13 cellular contexts compared by ENCODE assay signal in the genomic region with DNA sequence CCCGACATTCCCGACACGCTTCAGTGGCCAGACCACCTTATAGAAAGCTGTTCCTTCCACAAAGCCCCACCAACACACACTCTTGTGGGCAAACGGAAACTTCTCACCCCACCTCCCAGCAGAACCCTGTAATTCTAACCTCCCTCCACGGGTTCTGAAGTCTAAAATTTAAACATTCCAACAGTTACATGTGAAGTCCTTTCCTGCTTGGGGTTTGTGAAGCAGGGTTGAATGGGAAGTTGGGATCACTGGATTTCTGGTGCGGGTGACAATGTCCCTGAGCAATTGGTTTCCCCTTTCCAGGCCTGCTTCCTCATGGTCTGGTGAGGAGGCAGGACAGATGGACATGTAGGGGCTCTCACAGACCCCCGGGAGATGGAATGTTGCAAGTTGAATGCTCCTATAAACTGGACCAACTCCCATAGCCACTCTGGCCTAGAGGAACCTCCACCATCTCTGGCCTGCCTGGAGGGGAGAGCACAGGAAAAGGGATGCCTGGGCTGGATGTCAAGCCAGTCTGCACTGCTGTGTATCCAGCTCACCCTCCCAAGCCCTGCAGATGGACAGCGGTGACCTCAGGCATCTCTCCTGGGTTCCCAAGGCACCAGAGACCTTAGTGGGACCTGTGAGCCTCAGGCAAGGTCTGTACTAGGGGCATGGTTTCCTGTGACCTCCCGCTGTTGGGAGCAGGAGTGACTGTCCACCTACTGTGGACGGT. TPM values are rescaled to one million over a fixed set of nuclear protein-coding genes. Genes with fewer than 3 reads are reported as not detected.
A peak's percentile ranks its signal among the peaks of the same experiment; 100 is the strongest.
DNase-seq lines count a peak whose midpoint lies in the region; ATAC-seq and TF ChIP-seq lines count a peak whose summit lies in the region.
"Had no signal": no experiment of that assay in that cellular context is flagged by ENCODE, and none has a peak within 500 bp of the region (broad histone marks: within the 10 kb centered on the region; RNA-seq: fewer than 3 reads in every experiment).

No MANE protein-coding gene starts in this region.

- H3K36me3 Mint-ChIP-seq in T-helper 2 cell treated with Interferon-gamma antibody and Interleukin-4, amounts not matched to agents 5 μg/mL and 100 μg/mL, for 36 hours (ENCODE audit: low read depth) = peaks cover 72% of the 10 kb centered on the region
- peaks cover 14% of the 10 kb centered on the region for H3K36me3 Mint-ChIP-seq in activated naive CD8-positive, alpha-beta T cell treated with anti-CD3 and anti-CD28 coated beads, Interleukin-2, amount 10 ng/mL, durations not matched to agents 7 days and 5 days
- peaks cover 30% of the 10 kb centered on the region for H3K36me3 Mint-ChIP-seq in nephron progenitor cell (ENCODE audit: low read depth)

- H3K27me3 Mint-ChIP-seq in T-helper 2 cell treated with Interferon-gamma antibody and Interleukin-4, amounts not matched to agents 5 μg/mL and 100 μg/mL, for 36 hours (ENCODE audit: low read depth) = no peaks in the 10 kb centered on the region
- no peaks in the 10 kb centered on the region for H3K27me3 Mint-ChIP-seq in activated naive CD8-positive, alpha-beta T cell treated with anti-CD3 and anti-CD28 coated beads, Interleukin-2, amount 10 ng/mL, durations not matched to agents 7 days and 5 days
- no peaks in the 10 kb centered on the region for H3K27me3 Mint-ChIP-seq in nephron progenitor cell (ENCODE audit: low read depth, poor library complexity)

- peaks cover 43% of the 10 kb centered on the region for H3K36me3 ChIP-seq in H7 (replicated peaks; ENCODE audit: control insufficient read depth, insufficient read depth, low read length)

- DNase-seq in T-helper 2 cell treated with Interferon-gamma antibody and Interleukin-4, amounts not matched to agents 5 μg/mL and 100 μg/mL, for 36 hours (ENCODE audit: low spot score) = no peak
- DNase-seq in T-helper 2 cell (no peak), H7 (peak; percentile 39), nephron progenitor cell (no peak), GM19240 (ENCODE audit: insufficient read length, low spot score) (no peak), dorsolateral prefrontal cortex (no peak)
- no peak for DNase-seq in activated naive CD8-positive, alpha-beta T cell treated with anti-CD3 and anti-CD28 coated beads, Interleukin-2, amount 10 ng/mL, durations not matched to agents 7 days and 5 days
- DNase-seq: effector CD8-positive, alpha-beta T cell; Kasumi-1; NCI-H510A; small intestine had no signal

- POLR2A ChIA-PET in activated naive CD8-positive, alpha-beta T cell treated with anti-CD3 and anti-CD28 coated beads, Interleukin-2, amount 10 ng/mL, durations not matched to agents 7 days and 5 days (lab: Charles Lee) = interaction anchor here (1.0 kb wide), 1 partner anchor 9 kb away, joined by 3 read pairs; no protein-coding TSS in a partner anchor

- H3K4me3 Mint-ChIP-seq in T-helper 2 cell treated with Interferon-gamma antibody and Interleukin-4, amounts not matched to agents 5 μg/mL and 100 μg/mL, for 36 hours = no peak overlapping the region
- no peak overlapping the region for H3K4me3 Mint-ChIP-seq in activated naive CD8-positive, alpha-beta T cell treated with anti-CD3 and anti-CD28 coated beads, Interleukin-2, amount 10 ng/mL, durations not matched to agents 7 days and 5 days
- no peak overlapping the region for H3K4me3 Mint-ChIP-seq in nephron progenitor cell

- peaks cover 9% of the 10 kb centered on the region for H3K4me1 Mint-ChIP-seq in T-helper 2 cell treated with Interferon-gamma antibody and Interleukin-4, amounts not matched to agents 5 μg/mL and 100 μg/mL, for 36 hours (ENCODE audit: low read depth)
- peaks cover 8% of the 10 kb centered on the region for H3K4me1 Mint-ChIP-seq in activated naive CD8-positive, alpha-beta T cell treated with anti-CD3 and anti-CD28 coated beads, Interleukin-2, amount 10 ng/mL, durations not matched to agents 7 days and 5 days
- H3K4me1 Mint-ChIP-seq in nephron progenitor cell = peaks cover 43% of the 10 kb centered on the region

- no peak overlapping the region for H3K27ac ChIP-seq in dorsolateral prefrontal cortex

- ATAC-seq in activated naive CD8-positive, alpha-beta T cell treated with anti-CD3 and anti-CD28 coated beads, Interleukin-2, amount 10 ng/mL, durations not matched to agents 7 days and 5 days (ENCODE audit: low read depth) = no peak
- ATAC-seq in GM19324 (IDR thresholded peaks at IDR 0.05; ENCODE audit: low FRiP score, unreplicated experiment) = no peak

- intact Hi-C loops in dorsolateral prefrontal cortex (cut with DNase I) = no loop called here

- TF ChIP-seq CTCF in nephron progenitor cell (IDR thresholded peaks at IDR 0.05) (no peak), dorsolateral prefrontal cortex (IDR thresholded peaks at IDR 0.05 in 54 of 56, conservative IDR thresholded peaks at IDR 0.05 in 2 of 56; ENCODE audit: low read depth in 1 of 56, partially characterized antibody in 56 of 56) (no peak)

- no peaks in the 10 kb centered on the region for H3K27me3 ChIP-seq in H7 (ENCODE audit: control insufficient read depth, insufficient read depth, low read length)
- no peaks in the 10 kb centered on the region for H3K27me3 ChIP-seq in dorsolateral prefrontal cortex

- peak overlapping the region; percentile 31 for H3K27ac Mint-ChIP-seq in T-helper 2 cell treated with Interferon-gamma antibody and Interleukin-4, amounts not matched to agents 5 μg/mL and 100 μg/mL, for 36 hours
- peak overlapping the region; percentile 21 for H3K27ac Mint-ChIP-seq in activated naive CD8-positive, alpha-beta T cell treated with anti-CD3 and anti-CD28 coated beads, Interleukin-2, amount 10 ng/mL, durations not matched to agents 7 days and 5 days
- H3K27ac Mint-ChIP-seq in nephron progenitor cell = peak overlapping the region; percentile 97

- no peaks in the 10 kb centered on the region for H3K9me3 Mint-ChIP-seq in T-helper 2 cell treated with Interferon-gamma antibody and Interleukin-4, amounts not matched to agents 5 μg/mL and 100 μg/mL, for 36 hours
- no peaks in the 10 kb centered on the region for H3K9me3 Mint-ChIP-seq in activated naive CD8-positive, alpha-beta T cell treated with anti-CD3 and anti-CD28 coated beads, Interleukin-2, amount 10 ng/mL, durations not matched to agents 7 days and 5 days
- H3K9me3 Mint-ChIP-seq in nephron progenitor cell = no peaks in the 10 kb centered on the region

- no peak overlapping the region for H3K4me3 ChIP-seq in H7 (ENCODE audit: insufficient read depth, low read depth, low read length)
- H3K4me3 ChIP-seq in dorsolateral prefrontal cortex = no peak overlapping the region
- H3K4me3 ChIP-seq: lung had no signal

RNA-seq across cellular contexts. Expression of a gene that starts 11.3 kb away (rescaled TPM):
- total RNA-seq in H7 (2014; rRNA removed; shearing (Covaris generic)) = 62.3 and 66.4 TPM in 2 replicates
- total RNA-seq in activated naive CD8-positive, alpha-beta T cell treated with anti-CD3 and anti-CD28 coated beads, Interleukin-2, amount 10 ng/mL, durations not matched to agents 7 days and 5 days = 10 to 100 TPM; 87.1 to 93.5 TPM
- 100 to 1,000 TPM in 4 of 120 experiments, 10 to 100 TPM in 116; 57.9 to 106 (median 75.1) TPM for total RNA-seq in dorsolateral prefrontal cortex

RNA-seq across cellular contexts. Expression of a gene that starts 11.7 kb away (rescaled TPM):
- total RNA-seq in H7 (2014; rRNA removed; shearing (Covaris generic)) = 74.9 and 78.9 TPM in 2 replicates
- 10 to 100 TPM; 80.8 to 90.4 TPM for total RNA-seq in activated naive CD8-positive, alpha-beta T cell treated with anti-CD3 and anti-CD28 coated beads, Interleukin-2, amount 10 ng/mL, durations not matched to agents 7 days and 5 days
- 10 to 100 TPM; 37.0 to 97.8 (median 64.0) TPM for total RNA-seq in dorsolateral prefrontal cortex

RNA-seq across cellular contexts. Expression of a gene that starts 22.5 kb away (rescaled TPM):
- total RNA-seq in H7 (2014; rRNA removed; shearing (Covaris generic)) = 108 and 126 TPM in 2 replicates
- total RNA-seq in activated naive CD8-positive, alpha-beta T cell treated with anti-CD3 and anti-CD28 coated beads, Interleukin-2, amount 10 ng/mL, durations not matched to agents 7 days and 5 days = 100 to 1,000 TPM; 318 to 319 TPM
- total RNA-seq in dorsolateral prefrontal cortex = 10 to 100 TPM in 115 of 120 experiments, 1 to 10 TPM in 5; 5.2 to 52.6 (median 17.8) TPM

RNA-seq across cellular contexts. Expression of a gene that starts 41.5 kb away (rescaled TPM):
- 11.2 and 13.3 TPM in 2 replicates for total RNA-seq in H7 (2014; rRNA removed; shearing (Covaris generic))
- total RNA-seq in activated naive CD8-positive, alpha-beta T cell treated with anti-CD3 and anti-CD28 coated beads, Interleukin-2, amount 10 ng/mL, durations not matched to agents 7 days and 5 days = 10 to 100 TPM; 10.7 to 11.1 TPM
- 10 to 100 TPM in 9 of 120 experiments, 1 to 10 TPM in 111; 3.2 to 13.4 (median 6.3) TPM for total RNA-seq in dorsolateral prefrontal cortex

RNA-seq across cellular contexts. Expression of a gene that starts 41.7 kb away (rescaled TPM):
- 93.5 and 95.1 TPM in 2 replicates for total RNA-seq in H7 (2014; rRNA removed; shearing (Covaris generic))
- 10 to 100 TPM; 61.5 to 62.1 TPM for total RNA-seq in activated naive CD8-positive, alpha-beta T cell treated with anti-CD3 and anti-CD28 coated beads, Interleukin-2, amount 10 ng/mL, durations not matched to agents 7 days and 5 days
- 10 to 100 TPM; 31.8 to 83.9 (median 47.3) TPM for total RNA-seq in dorsolateral prefrontal cortex

Comparison
In these comparisons a context has a peak if more than half of its experiments do, and no peak if none do; other contexts are left out.
1. H3K27ac Mint-ChIP-seq: peak in every context shown above with its lines; median percentile 97 in nephron progenitor cell; 31 in T-helper 2 cell treated with Interferon-gamma antibody and Interleukin-4, amounts not matched to agents 5 μg/mL and 100 μg/mL, for 36 hours; 21 in activated naive CD8-positive, alpha-beta T cell treated with anti-CD3 and anti-CD28 coated beads, Interleukin-2, amount 10 ng/mL, durations not matched to agents 7 days and 5 days.